Comparison of ENCODE assay signal across 26 cellular contexts in genomic region chr6:81704700-81705099, GRCh38.
"Had no signal": no experiment of that assay in that cellular context is flagged by ENCODE, and none has a peak within 500 bp of the region (broad histone marks: within the 10 kb centered on the region; RNA-seq: fewer than 3 reads in every experiment).

No MANE protein-coding gene starts in this region.

- H3K4me3 ChIP-seq: esophagus squamous epithelium, gastrocnemius medialis, heart right ventricle, left lung, lower lobe of right lung, mucosa of descending colon had no signal

- H3K9me3 ChIP-seq: esophagus squamous epithelium, gastrocnemius medialis, heart right ventricle, left lung, lower lobe of right lung, mucosa of descending colon had no signal

- FAIRE-seq: colon, endometrium, islet of Langerhans, keratinocyte had no signal

- H3K27me3 ChIP-seq: esophagus squamous epithelium, gastrocnemius medialis, heart right ventricle, left lung had no signal

- DNase-seq: cortex of kidney; effector CD8-positive, alpha-beta T cell; effector memory CD8-positive, alpha-beta T cell; endodermal cell; erythroblast; esophagus squamous epithelium; foreskin fibroblast; foreskin melanocyte; gastrocnemius medialis; glutamatergic neuron; head of caudate nucleus; heart right ventricle; hippocampal formation; left cardiac atrium; left lung; left ventricle myocardium superior; lower lobe of right lung; mesenchymal stem cell; mucosa of descending colon; naive B cell had no signal

- H3K4me1 ChIP-seq: esophagus squamous epithelium, gastrocnemius medialis, left lung, lower lobe of right lung had no signal

- H3K27ac ChIP-seq: epithelial cell of prostate, esophagus squamous epithelium, gastrocnemius medialis, heart right ventricle, left lung, lower lobe of right lung had no signal

- ATAC-seq: effector memory CD8-positive, alpha-beta T cell; esophagus mucosa; gastrocnemius medialis; heart right ventricle; left cardiac atrium; left lung; left ventricle myocardium superior; lower lobe of right lung; mucosa of descending colon had no signal

- H3K36me3 ChIP-seq: esophagus squamous epithelium, gastrocnemius medialis, heart right ventricle, left lung, lower lobe of right lung had no signal
